In genomic region chr11:57903011-57903410, GRCh38 we compare ENCODE assay signal across 2 cellular contexts.
TF ChIP-seq lines count a peak whose summit lies in the region.

No MANE protein-coding gene starts in this region.

TF ChIP-seq in HCT116, 20 proteins besides CTCF, POLR2A, EP300 and RAD21 (continued from another document):
- TF ChIP-seq, protein P1, sequence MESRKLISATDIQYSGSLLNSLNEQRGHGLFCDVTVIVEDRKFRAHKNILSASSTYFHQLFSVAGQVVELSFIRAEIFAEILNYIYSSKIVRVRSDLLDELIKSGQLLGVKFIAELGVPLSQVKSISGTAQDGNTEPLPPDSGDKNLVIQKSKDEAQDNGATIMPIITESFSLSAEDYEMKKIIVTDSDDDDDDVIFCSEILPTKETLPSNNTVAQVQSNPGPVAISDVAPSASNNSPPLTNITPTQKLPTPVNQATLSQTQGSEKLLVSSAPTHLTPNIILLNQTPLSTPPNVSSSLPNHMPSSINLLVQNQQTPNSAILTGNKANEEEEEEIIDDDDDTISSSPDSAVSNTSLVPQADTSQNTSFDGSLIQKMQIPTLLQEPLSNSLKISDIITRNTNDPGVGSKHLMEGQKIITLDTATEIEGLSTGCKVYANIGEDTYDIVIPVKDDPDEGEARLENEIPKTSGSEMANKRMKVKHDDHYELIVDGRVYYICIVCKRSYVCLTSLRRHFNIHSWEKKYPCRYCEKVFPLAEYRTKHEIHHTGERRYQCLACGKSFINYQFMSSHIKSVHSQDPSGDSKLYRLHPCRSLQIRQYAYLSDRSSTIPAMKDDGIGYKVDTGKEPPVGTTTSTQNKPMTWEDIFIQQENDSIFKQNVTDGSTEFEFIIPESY (IDR thresholded peaks at IDR 0.05; ENCODE audit: extremely low read depth, insufficient replicate concordance, low read length) = no peak
- TF ChIP-seq MAX (IDR thresholded peaks at IDR 0.05) (no peak), SIN3A (IDR thresholded peaks at IDR 0.05; ENCODE audit: low read depth) (no peak), ATF3 (IDR thresholded peaks at IDR 0.05) (no peak), SP1 (IDR thresholded peaks at IDR 0.05; ENCODE audit: low read depth) (no peak), EZH2phosphoT487 (IDR thresholded peaks at IDR 0.05; ENCODE audit: borderline replicate concordance) (no peak), REST (IDR thresholded peaks at IDR 0.05; ENCODE audit: low read depth) (no peak), POLR2AphosphoS5 (IDR thresholded peaks at IDR 0.05; ENCODE audit: low read depth, low read length) (no peak), CEBPB (IDR thresholded peaks at IDR 0.05; ENCODE audit: low read depth) (no peak), EZH2 (IDR thresholded peaks at IDR 0.05) (no peak), EGR1 (IDR thresholded peaks at IDR 0.05; ENCODE audit: low read depth) (no peak)

TF ChIP-seq in K562, 482 proteins besides CTCF, POLR2A, EP300 and RAD21 (continued from another document):
- TF ChIP-seq TEAD4 (IDR thresholded peaks at IDR 0.05; ENCODE audit: low read length) (peak; percentile 49; the same call in 1 of the 2 replicates), TEAD4 (CRISPR knock-in tag; IDR thresholded peaks at IDR 0.05; ENCODE audit: borderline replicate concordance) (no peak), MBD2 (IDR thresholded peaks at IDR 0.05; ENCODE audit: borderline replicate concordance, low read depth) (no peak), THAP12 (CRISPR knock-in tag; IDR thresholded peaks at IDR 0.05) (no peak), NFE2L1 (tag; IDR thresholded peaks at IDR 0.05; ENCODE audit: borderline replicate concordance, low read depth) (no peak), FUS (optimal IDR thresholded peaks at IDR 0.05; ENCODE audit: low read depth, low read length) (no peak), EZH2 (IDR thresholded peaks at IDR 0.05; ENCODE audit: borderline replicate concordance, low read depth, low read length) (no peak), TCF3 (CRISPR knock-in tag; IDR thresholded peaks at IDR 0.05) (peak; percentile 29; the same call in 1 of the 2 replicates), NFIC (IDR thresholded peaks at IDR 0.05) (0 out of 2 replicates have a peak, but pooled peaks have one; percentile 11), GMEB1 (CRISPR knock-in tag; IDR thresholded peaks at IDR 0.05) (no peak), GATAD2B (IDR thresholded peaks at IDR 0.05; ENCODE audit: borderline replicate concordance) (no peak), U2AF2 (optimal IDR thresholded peaks at IDR 0.05; ENCODE audit: low read depth, low read length) (no peak), KDM1A (IDR thresholded peaks at IDR 0.05) (peak in 1 of 2 experiments; percentile 29; a peak in 2 of 4 replicates), ZNF780A (CRISPR knock-in tag; IDR thresholded peaks at IDR 0.05) (no peak), CBFA2T3 (IDR thresholded peaks at IDR 0.05) (peak; percentile 70), SRSF9 (IDR thresholded peaks at IDR 0.05; ENCODE audit: borderline replicate concordance, low read depth, low read length) (no peak), FOXP4 (CRISPR knock-in tag; IDR thresholded peaks at IDR 0.05; ENCODE audit: borderline replicate concordance) (no peak), SRSF7 (optimal IDR thresholded peaks at IDR 0.05; ENCODE audit: low read depth, low read length) (no peak), CBFA2T2 (conservative IDR thresholded peaks at IDR 0.05) (peak; percentile 62), HBP1 (CRISPR knock-in tag; IDR thresholded peaks at IDR 0.05) (no peak), TAL1 (IDR thresholded peaks at IDR 0.05) (peak; percentile 61), ARID1B (IDR thresholded peaks at IDR 0.05) (peak; percentile 69)
- TF ChIP-seq, protein P2, sequence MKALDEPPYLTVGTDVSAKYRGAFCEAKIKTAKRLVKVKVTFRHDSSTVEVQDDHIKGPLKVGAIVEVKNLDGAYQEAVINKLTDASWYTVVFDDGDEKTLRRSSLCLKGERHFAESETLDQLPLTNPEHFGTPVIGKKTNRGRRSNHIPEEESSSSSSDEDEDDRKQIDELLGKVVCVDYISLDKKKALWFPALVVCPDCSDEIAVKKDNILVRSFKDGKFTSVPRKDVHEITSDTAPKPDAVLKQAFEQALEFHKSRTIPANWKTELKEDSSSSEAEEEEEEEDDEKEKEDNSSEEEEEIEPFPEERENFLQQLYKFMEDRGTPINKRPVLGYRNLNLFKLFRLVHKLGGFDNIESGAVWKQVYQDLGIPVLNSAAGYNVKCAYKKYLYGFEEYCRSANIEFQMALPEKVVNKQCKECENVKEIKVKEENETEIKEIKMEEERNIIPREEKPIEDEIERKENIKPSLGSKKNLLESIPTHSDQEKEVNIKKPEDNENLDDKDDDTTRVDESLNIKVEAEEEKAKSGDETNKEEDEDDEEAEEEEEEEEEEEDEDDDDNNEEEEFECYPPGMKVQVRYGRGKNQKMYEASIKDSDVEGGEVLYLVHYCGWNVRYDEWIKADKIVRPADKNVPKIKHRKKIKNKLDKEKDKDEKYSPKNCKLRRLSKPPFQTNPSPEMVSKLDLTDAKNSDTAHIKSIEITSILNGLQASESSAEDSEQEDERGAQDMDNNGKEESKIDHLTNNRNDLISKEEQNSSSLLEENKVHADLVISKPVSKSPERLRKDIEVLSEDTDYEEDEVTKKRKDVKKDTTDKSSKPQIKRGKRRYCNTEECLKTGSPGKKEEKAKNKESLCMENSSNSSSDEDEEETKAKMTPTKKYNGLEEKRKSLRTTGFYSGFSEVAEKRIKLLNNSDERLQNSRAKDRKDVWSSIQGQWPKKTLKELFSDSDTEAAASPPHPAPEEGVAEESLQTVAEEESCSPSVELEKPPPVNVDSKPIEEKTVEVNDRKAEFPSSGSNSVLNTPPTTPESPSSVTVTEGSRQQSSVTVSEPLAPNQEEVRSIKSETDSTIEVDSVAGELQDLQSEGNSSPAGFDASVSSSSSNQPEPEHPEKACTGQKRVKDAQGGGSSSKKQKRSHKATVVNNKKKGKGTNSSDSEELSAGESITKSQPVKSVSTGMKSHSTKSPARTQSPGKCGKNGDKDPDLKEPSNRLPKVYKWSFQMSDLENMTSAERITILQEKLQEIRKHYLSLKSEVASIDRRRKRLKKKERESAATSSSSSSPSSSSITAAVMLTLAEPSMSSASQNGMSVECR (CRISPR knock-in tag; IDR thresholded peaks at IDR 0.05) = no peak
- TF ChIP-seq, protein P3, sequence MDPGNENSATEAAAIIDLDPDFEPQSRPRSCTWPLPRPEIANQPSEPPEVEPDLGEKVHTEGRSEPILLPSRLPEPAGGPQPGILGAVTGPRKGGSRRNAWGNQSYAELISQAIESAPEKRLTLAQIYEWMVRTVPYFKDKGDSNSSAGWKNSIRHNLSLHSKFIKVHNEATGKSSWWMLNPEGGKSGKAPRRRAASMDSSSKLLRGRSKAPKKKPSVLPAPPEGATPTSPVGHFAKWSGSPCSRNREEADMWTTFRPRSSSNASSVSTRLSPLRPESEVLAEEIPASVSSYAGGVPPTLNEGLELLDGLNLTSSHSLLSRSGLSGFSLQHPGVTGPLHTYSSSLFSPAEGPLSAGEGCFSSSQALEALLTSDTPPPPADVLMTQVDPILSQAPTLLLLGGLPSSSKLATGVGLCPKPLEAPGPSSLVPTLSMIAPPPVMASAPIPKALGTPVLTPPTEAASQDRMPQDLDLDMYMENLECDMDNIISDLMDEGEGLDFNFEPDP (CRISPR knock-in tag; IDR thresholded peaks at IDR 0.05) = no peak
- TF ChIP-seq, protein P4, sequence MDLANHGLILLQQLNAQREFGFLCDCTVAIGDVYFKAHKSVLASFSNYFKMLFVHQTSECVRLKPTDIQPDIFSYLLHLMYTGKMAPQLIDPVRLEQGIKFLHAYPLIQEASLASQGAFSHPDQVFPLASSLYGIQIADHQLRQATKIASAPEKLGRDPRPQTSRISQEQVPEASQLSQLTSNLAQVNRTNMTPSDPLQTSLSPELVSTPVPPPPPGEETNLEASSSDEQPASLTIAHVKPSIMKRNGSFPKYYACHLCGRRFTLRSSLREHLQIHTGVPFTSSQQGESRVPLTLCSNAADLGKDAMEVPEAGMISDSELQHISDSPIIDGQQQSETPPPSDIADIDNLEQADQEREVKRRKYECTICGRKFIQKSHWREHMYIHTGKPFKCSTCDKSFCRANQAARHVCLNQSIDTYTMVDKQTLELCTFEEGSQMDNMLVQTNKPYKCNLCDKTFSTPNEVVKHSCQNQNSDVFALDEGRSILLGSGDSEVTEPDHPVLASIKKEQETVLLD (IDR thresholded peaks at IDR 0.05) = no peak
- TF ChIP-seq, protein P5, sequence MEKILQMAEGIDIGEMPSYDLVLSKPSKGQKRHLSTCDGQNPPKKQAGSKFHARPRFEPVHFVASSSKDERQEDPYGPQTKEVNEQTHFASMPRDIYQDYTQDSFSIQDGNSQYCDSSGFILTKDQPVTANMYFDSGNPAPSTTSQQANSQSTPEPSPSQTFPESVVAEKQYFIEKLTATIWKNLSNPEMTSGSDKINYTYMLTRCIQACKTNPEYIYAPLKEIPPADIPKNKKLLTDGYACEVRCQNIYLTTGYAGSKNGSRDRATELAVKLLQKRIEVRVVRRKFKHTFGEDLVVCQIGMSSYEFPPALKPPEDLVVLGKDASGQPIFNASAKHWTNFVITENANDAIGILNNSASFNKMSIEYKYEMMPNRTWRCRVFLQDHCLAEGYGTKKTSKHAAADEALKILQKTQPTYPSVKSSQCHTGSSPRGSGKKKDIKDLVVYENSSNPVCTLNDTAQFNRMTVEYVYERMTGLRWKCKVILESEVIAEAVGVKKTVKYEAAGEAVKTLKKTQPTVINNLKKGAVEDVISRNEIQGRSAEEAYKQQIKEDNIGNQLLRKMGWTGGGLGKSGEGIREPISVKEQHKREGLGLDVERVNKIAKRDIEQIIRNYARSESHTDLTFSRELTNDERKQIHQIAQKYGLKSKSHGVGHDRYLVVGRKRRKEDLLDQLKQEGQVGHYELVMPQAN (IDR thresholded peaks at IDR 0.05; ENCODE audit: borderline replicate concordance) = no peak
